In the genomic region with DNA sequence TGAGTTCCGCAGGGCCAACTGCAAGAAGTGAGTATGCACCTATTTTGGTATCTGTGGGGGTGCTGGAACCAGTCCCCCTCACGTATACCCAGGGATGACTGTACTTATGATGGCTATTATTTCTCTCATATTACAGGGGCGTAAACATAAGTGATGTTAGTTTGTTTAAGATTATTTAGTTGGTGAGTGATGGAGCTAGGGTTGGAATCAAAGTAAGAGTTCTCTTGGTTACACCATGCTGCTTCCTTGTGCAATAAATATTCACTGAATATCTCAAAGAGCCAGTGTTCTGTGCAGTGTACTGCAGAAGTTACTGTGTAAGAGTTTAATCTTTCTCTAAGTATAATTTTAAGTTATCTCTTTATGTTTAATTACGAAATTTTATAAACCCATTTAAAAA, we compare ENCODE assay signal across 15 cellular contexts. TPM values are rescaled to one million over a fixed set of nuclear protein-coding genes. Genes with fewer than 3 reads are reported as not detected.
A peak's percentile ranks its signal among the peaks of the same experiment; 100 is the strongest.
DNase-seq lines count a peak whose midpoint lies in the region; ATAC-seq and TF ChIP-seq lines count a peak whose summit lies in the region.
"Had no signal": no experiment of that assay in that cellular context is flagged by ENCODE, and none has a peak within 500 bp of the region (broad histone marks: within the 10 kb centered on the region; RNA-seq: fewer than 3 reads in every experiment).

No MANE protein-coding gene starts in this region.

- TF ChIP-seq POLR2A in tibial nerve (IDR thresholded peaks at IDR 0.05), result no peak

- no peaks in the 10 kb centered on the region for H3K27me3 Mint-ChIP-seq in nephron progenitor cell (ENCODE audit: low read depth, poor library complexity)
- H3K27me3 Mint-ChIP-seq: CD4-positive, alpha-beta T cell had no signal

- H3K36me3 Mint-ChIP-seq in nephron progenitor cell (ENCODE audit: low read depth), result no peaks in the 10 kb centered on the region

- DNase-seq in cardiac muscle cell (ENCODE audit: low read depth in 1 of 2, low spot score in 1 of 2) (peak in 1 of 2 donors; percentile 27), right atrium auricular region (ENCODE audit: low spot score) (no peak), adipocyte (ENCODE audit: low read depth) (no peak), nephron progenitor cell (no peak), tibial nerve (ENCODE audit: low spot score in 2 of 2) (no peak), NCI-H1105 (lab: John Stamatoyannopoulos, UW) (no peak)
- DNase-seq: ACHN; CD4-positive, alpha-beta T cell; DND-41; GDM1; GOT3; Karpas-422; NCI-H1417 treated with DMSO at 0.1 percent for 48 hours; NCI-H510A treated with DMSO at 0.1 percent for 48 hours had no signal

- no peaks in the 10 kb centered on the region for H3K36me3 ChIP-seq in cardiac muscle cell
- H3K36me3 ChIP-seq in right atrium auricular region, result no peaks in the 10 kb centered on the region
- H3K36me3 ChIP-seq in adipocyte (ENCODE audit: control insufficient read depth, insufficient read depth, low read length, severe bottlenecking), result no peaks in the 10 kb centered on the region
- no peaks in the 10 kb centered on the region for H3K36me3 ChIP-seq in tibial nerve

- no peaks in the 10 kb centered on the region for H3K9me3 Mint-ChIP-seq in nephron progenitor cell
- H3K9me3 Mint-ChIP-seq: CD4-positive, alpha-beta T cell had no signal

- no peak overlapping the region for H3K4me3 Mint-ChIP-seq in nephron progenitor cell
- H3K4me3 Mint-ChIP-seq: CD4-positive, alpha-beta T cell had no signal

- H3K27ac ChIP-seq in cardiac muscle cell, result peak overlapping the region; percentile 16
- H3K27ac ChIP-seq in right atrium auricular region, result no peak overlapping the region
- no peak overlapping the region for H3K27ac ChIP-seq in tibial nerve

- no peaks in the 10 kb centered on the region for H3K9me3 ChIP-seq in cardiac muscle cell (ENCODE audit: low read depth)
- no peaks in the 10 kb centered on the region for H3K9me3 ChIP-seq in right atrium auricular region
- H3K9me3 ChIP-seq in adipocyte (ENCODE audit: control insufficient read depth, low read length), result no peaks in the 10 kb centered on the region
- no peaks in the 10 kb centered on the region for H3K9me3 ChIP-seq in tibial nerve

- TF ChIP-seq CTCF in cardiac muscle cell (IDR thresholded peaks at IDR 0.05; ENCODE audit: low read depth, low read length), result no peak
- no peak for TF ChIP-seq CTCF in right atrium auricular region (IDR thresholded peaks at IDR 0.05)
- TF ChIP-seq CTCF in nephron progenitor cell (IDR thresholded peaks at IDR 0.05), result no peak
- no peak for TF ChIP-seq CTCF in tibial nerve (IDR thresholded peaks at IDR 0.05)

- H3K27me3 ChIP-seq in cardiac muscle cell, result no peaks in the 10 kb centered on the region
- no peaks in the 10 kb centered on the region for H3K27me3 ChIP-seq in right atrium auricular region
- H3K27me3 ChIP-seq in adipocyte (replicated peaks; ENCODE audit: control insufficient read depth, insufficient read depth, low read length), result no peaks in the 10 kb centered on the region
- no peaks in the 10 kb centered on the region for H3K27me3 ChIP-seq in tibial nerve

- 88 to 90% methylated on average over 4 of the region's 4 CpGs for WGBS in tibial nerve, 2 donors

- ATAC-seq in HG02870 (IDR thresholded peaks at IDR 0.05; ENCODE audit: unreplicated experiment), result no peak

- no peak overlapping the region for H3K4me3 ChIP-seq in cardiac muscle cell
- no peak overlapping the region for H3K4me3 ChIP-seq in right atrium auricular region
- H3K4me3 ChIP-seq in adipocyte (ENCODE audit: low read length), result no peak overlapping the region
- no peak overlapping the region for H3K4me3 ChIP-seq in tibial nerve

- TF ChIP-seq EP300 in tibial nerve (IDR thresholded peaks at IDR 0.05), result no peak

- H3K4me1 ChIP-seq in cardiac muscle cell (ENCODE audit: low read depth), result peaks cover 21% of the 10 kb centered on the region
- peaks cover 0 to 77% of the 10 kb centered on the region in 2 donors for H3K4me1 ChIP-seq in right atrium auricular region
- peaks cover 60% of the 10 kb centered on the region for H3K4me1 ChIP-seq in adipocyte (ENCODE audit: control insufficient read depth, insufficient read depth, low read length)
- peaks cover 0 to 44% (median 13%) of the 10 kb centered on the region in 4 donors for H3K4me1 ChIP-seq in tibial nerve

- peak overlapping the region; percentile 37 for H3K9ac ChIP-seq in adipocyte (ENCODE audit: low read length)

- H3K27ac Mint-ChIP-seq in nephron progenitor cell, result peak overlapping the region; percentile 76
- H3K27ac Mint-ChIP-seq: CD4-positive, alpha-beta T cell had no signal

- peaks cover 13% of the 10 kb centered on the region for H3K4me1 Mint-ChIP-seq in nephron progenitor cell

RNA-seq across cellular contexts. Expression of a gene that starts 12.8 kb away (rescaled TPM):
- total RNA-seq in cardiac muscle cell (0.32 TPM in 1 of 2 replicates, not detected in the other), right atrium auricular region (under 1 TPM in 1 of 2 donors, not detected in 1; 0.39 TPM), tibial nerve (1 to 10 TPM in 1 of 4 donors, under 1 TPM in 1, not detected in 2; 0.90 to 2.7 TPM)
- 0.81 and 1.9 TPM in 2 replicates for polyA plus RNA-seq in cardiac muscle cell
- total RNA-seq: CD4-positive, alpha-beta T cell had no signal

RNA-seq across cellular contexts. Expression of a gene that starts 13.9 kb away (rescaled TPM):
- total RNA-seq in cardiac muscle cell (68.6 and 82.3 TPM in 2 replicates), right atrium auricular region (10 to 100 TPM; 58.7 to 70.7 TPM), tibial nerve (10 to 100 TPM; 83.5 to 99.6 (median 94.2) TPM)
- polyA plus RNA-seq in cardiac muscle cell, result 25.3 and 34.1 TPM in 2 replicates
